ENCODE assay signal across 13 cellular contexts in the genomic region with DNA sequence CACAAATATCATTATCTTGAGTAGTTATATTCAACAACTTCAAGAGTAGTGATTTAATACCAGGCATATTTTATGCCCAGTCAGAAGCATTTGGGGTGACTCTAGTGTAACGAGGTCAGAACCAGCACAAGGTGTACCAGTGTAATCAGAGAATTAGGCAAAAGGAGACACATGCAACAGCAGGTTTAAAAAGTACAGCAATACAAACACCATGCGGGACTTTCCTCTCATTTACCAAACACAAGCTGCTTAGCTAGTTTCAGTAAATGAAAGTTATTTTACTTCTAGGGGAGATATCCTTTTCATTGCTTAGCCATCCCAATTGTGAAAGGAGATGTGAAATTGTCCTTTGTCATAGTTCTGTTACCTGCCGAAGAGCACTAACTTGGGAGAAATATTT. TPM values are rescaled to one million over a fixed set of nuclear protein-coding genes. Genes with fewer than 3 reads are reported as not detected.
A peak's percentile ranks its signal among the peaks of the same experiment; 100 is the strongest.
DNase-seq lines count a peak whose midpoint lies in the region; ATAC-seq, FAIRE-seq and TF ChIP-seq lines count a peak whose summit lies in the region.
"Had no signal": no experiment of that assay in that cellular context is flagged by ENCODE, and none has a peak within 500 bp of the region (broad histone marks: within the 10 kb centered on the region; RNA-seq: fewer than 3 reads in every experiment).

No MANE protein-coding gene starts in this region.

- H3K56ac ChIP-seq in mesendoderm (ENCODE audit: low read length): no peak overlapping the region

- H3K18ac ChIP-seq in mesendoderm (ENCODE audit: low read length): no peak overlapping the region

- TF ChIP-seq CTCF in esophagus muscularis mucosa (IDR thresholded peaks at IDR 0.05) (no peak), parathyroid adenoma (IDR thresholded peaks at IDR 0.05) (no peak)

- no peak overlapping the region for H2BK5ac ChIP-seq in mesendoderm (ENCODE audit: low read length)

- peak overlapping the region; percentile 80 for H3K4me2 ChIP-seq in parathyroid adenoma (ENCODE audit: low read length)
- H3K4me2 ChIP-seq in mesendoderm (ENCODE audit: low read length): no peak overlapping the region

- no peak overlapping the region for H2AFZ ChIP-seq in parathyroid adenoma

- no peaks in the 10 kb centered on the region for H3K9me3 ChIP-seq in esophagus muscularis mucosa
- H3K9me3 ChIP-seq in parathyroid adenoma (ENCODE audit: control insufficient read depth, low read length): no peaks in the 10 kb centered on the region

- 26% methylated on average over 3 of the region's 3 CpGs for WGBS in esophagus muscularis mucosa
- WGBS in mesendoderm (ENCODE audit: extremely low coverage, insufficient coverage, low lambda C conversion rate): no CpG with 5 or more reads among the region's 3 CpGs

- H2BK120ac ChIP-seq in mesendoderm (ENCODE audit: low read depth, low read length): no peak overlapping the region

- H4K5ac ChIP-seq in mesendoderm (ENCODE audit: low read length): no peak overlapping the region

- H3K79me2 ChIP-seq in parathyroid adenoma: no peaks in the 10 kb centered on the region
- no peaks in the 10 kb centered on the region for H3K79me2 ChIP-seq in mesendoderm (ENCODE audit: control insufficient read depth, insufficient read depth, low read length)

- H3K27me3 ChIP-seq in esophagus muscularis mucosa (no peaks in the 10 kb centered on the region), parathyroid adenoma (ENCODE audit: control insufficient read depth, insufficient read depth, low read length) (no peaks in the 10 kb centered on the region), mesendoderm (ENCODE audit: insufficient read depth, low read length, poor library complexity) (no peaks in the 10 kb centered on the region)

- no peak overlapping the region for H2BK15ac ChIP-seq in mesendoderm (replicated peaks; ENCODE audit: low read depth)

- no peak overlapping the region for H2AK5ac ChIP-seq in mesendoderm (ENCODE audit: low read length)

- H3K4me1 ChIP-seq in esophagus muscularis mucosa (peaks cover 25 to 58% (median 44%) of the 10 kb centered on the region in 4 donors), parathyroid adenoma (no peaks in the 10 kb centered on the region), mesendoderm (ENCODE audit: control insufficient read depth, low read depth, low read length) (no peaks in the 10 kb centered on the region)

- peak; percentile 30 for ATAC-seq in HG02588 (IDR thresholded peaks at IDR 0.05; ENCODE audit: unreplicated experiment)

- no peaks in the 10 kb centered on the region for H3K36me3 ChIP-seq in esophagus muscularis mucosa
- no peaks in the 10 kb centered on the region for H3K36me3 ChIP-seq in parathyroid adenoma (ENCODE audit: control insufficient read depth, insufficient read depth, low read length)
- H3K36me3 ChIP-seq in mesendoderm (ENCODE audit: control insufficient read depth, insufficient read depth, low read length): no peaks in the 10 kb centered on the region

- peak overlapping the region; percentile 85 to 89 (median 88) for H3K27ac ChIP-seq in esophagus muscularis mucosa (replicated peaks in 1 of 4)
- H3K27ac ChIP-seq in parathyroid adenoma: peak overlapping the region; percentile 58
- no peak overlapping the region for H3K27ac ChIP-seq in mesendoderm (ENCODE audit: low read depth, low read length)

- TF ChIP-seq POLR2A in GM12892 (IDR thresholded peaks at IDR 0.05; ENCODE audit: low read depth, low read length): no peak
- TF ChIP-seq POLR2A in esophagus muscularis mucosa (IDR thresholded peaks at IDR 0.05; ENCODE audit: low read depth): no peak

- no peak overlapping the region for H4K8ac ChIP-seq in mesendoderm (ENCODE audit: low read depth, low read length)

- no peak overlapping the region for H3K4ac ChIP-seq in mesendoderm (ENCODE audit: low read depth, low read length)

- H3K79me1 ChIP-seq in mesendoderm (ENCODE audit: low read length): no peaks in the 10 kb centered on the region

- no peak overlapping the region for H3K23ac ChIP-seq in mesendoderm (ENCODE audit: low read length)

- DNase-seq in GM12892 (ENCODE audit: insufficient read length) (no peak), esophagus muscularis mucosa (ENCODE audit: extremely low spot score) (no peak), mesendoderm (no peak), NCI-H1092 treated with DMSO at 0.1 percent for 48 hours (lab: John Stamatoyannopoulos, UW) (no peak), cerebellum (ENCODE audit: low spot score) (no peak)
- no peak for DNase-seq in activated CD4-positive, alpha-beta T cell treated with anti-CD3 and anti-CD28 coated beads, Interleukin-2, amount 50 U/mL, for 48 hours
- DNase-seq: activated CD4-positive, alpha-beta memory T cell treated with anti-CD3 and anti-CD28 coated beads for 36 hours; activated naive CD4-positive, alpha-beta T cell treated with anti-CD3 and anti-CD28 coated beads for 36 hours; head of caudate nucleus; midbrain; NCI-H187 had no signal

- FAIRE-seq in GM12892 (lab: Jason Lieb, UNC): peak; percentile 70

- intact Hi-C loops in esophagus muscularis mucosa (cut with DNase I): no loop called here

- TF ChIP-seq EP300 in esophagus muscularis mucosa (IDR thresholded peaks at IDR 0.05): no peak

- no peak overlapping the region for H3K9ac ChIP-seq in parathyroid adenoma
- H3K9ac ChIP-seq in mesendoderm (ENCODE audit: low read length): no peak overlapping the region

- H3K4me3 ChIP-seq in esophagus muscularis mucosa: peak overlapping the region; percentile 55 to 62 (median 60)
- peak overlapping the region; percentile 50 for H3K4me3 ChIP-seq in parathyroid adenoma (ENCODE audit: low read depth, low read length)
- no peak overlapping the region for H3K4me3 ChIP-seq in mesendoderm (ENCODE audit: low read length)

RNA-seq across cellular contexts. Expression of gene FILIP1, which starts 0.8 kb away (rescaled TPM):
- polyA plus RNA-seq in GM12892 (2012; ENCODE audit: missing spikeins): 0.15 TPM
- total RNA-seq in esophagus muscularis mucosa (10 to 100 TPM; 41.7 to 53.3 (median 48.4) TPM), cerebellum (1.5 TPM)
- polyA plus RNA-seq in mesendoderm (2013, experiment 1 of 2): 2.2 TPM
- polyA plus RNA-seq in mesendoderm (2013, experiment 2 of 2): 2.4 TPM
- total RNA-seq: activated CD4-positive, alpha-beta memory T cell treated with anti-CD3 and anti-CD28 coated beads for 36 hours; activated naive CD4-positive, alpha-beta T cell treated with anti-CD3 and anti-CD28 coated beads for 36 hours had no signal

Comparison
In these comparisons a context has a peak if more than half of its experiments do, and no peak if none do; other contexts are left out.
1. RNA of gene FILIP1, which starts 0.8 kb away (total RNA-seq): 41.7 to 53.3 TPM in esophagus muscularis mucosa; 1.5 TPM in cerebellum (single experiment); every median in the first group is over 10 times any median in the second.